In the genomic region with DNA sequence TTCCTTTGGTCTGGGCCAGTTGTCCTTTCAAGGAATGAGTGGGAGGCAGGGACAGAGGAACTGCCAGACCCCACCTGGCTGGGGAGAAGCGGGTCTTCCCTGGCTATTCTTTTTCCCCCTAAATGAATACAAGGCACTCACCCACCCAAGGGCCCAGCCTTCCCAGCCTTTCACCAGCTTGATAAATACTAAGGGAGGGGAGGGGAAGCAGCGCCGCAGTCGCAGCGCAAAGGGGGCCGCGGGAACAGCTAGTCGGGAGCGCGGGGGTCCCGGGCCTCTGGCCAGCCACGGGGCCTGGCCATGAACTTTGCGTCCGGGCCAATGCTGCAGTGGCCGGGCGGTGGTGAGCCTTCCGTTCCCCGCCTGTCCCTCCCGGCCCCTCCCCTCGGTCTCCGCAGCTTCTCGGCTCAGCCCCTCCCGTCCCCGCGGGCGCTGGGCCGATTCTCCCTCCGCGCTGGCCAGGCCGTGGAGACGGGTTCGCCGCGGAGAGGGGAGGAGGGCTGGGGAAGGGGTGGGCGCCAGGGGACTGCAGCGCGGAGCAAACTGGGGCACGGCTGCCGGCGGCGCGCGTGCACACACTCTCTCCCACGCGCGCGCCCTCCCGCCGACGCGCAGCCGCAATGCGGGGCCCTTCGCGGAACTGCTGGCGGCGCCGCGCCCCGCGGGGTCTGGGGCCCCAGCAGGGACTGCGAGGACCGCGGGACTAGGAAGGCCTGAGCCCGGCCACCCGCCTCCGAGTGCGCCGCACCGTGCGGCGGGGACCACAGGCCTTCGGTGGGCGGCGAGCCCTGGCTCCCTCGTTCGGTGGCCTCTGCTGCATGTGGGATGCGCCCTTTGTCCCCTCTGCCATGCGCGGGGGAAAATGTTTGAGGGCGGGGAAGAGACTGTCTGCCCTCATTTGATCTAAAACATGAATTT, we compare ENCODE assay signal across 8 cellular contexts.
DNase-seq lines count a peak whose midpoint lies in the region; FAIRE-seq and TF ChIP-seq lines count a peak whose summit lies in the region.

No MANE protein-coding gene starts in this region.

- H3K4me3 Mint-ChIP-seq in activated CD4-positive, alpha-beta memory T cell treated with anti-CD3 and anti-CD28 coated beads for 36 hours = peak overlapping the region; percentile 68

- CTCF ChIA-PET in activated CD4-positive, alpha-beta memory T cell treated with anti-CD3 and anti-CD28 coated beads for 36 hours (lab: Charles Lee) = interaction anchor here (6.2 to 7.0 kb wide), 2 partner anchors 11 to 72 kb away, joined by 38 to 70 read pairs; no protein-coding TSS in a partner anchor

- H3K27ac Mint-ChIP-seq in activated CD4-positive, alpha-beta memory T cell treated with anti-CD3 and anti-CD28 coated beads for 36 hours = no peak overlapping the region

- POLR2A ChIA-PET in activated CD4-positive, alpha-beta memory T cell treated with anti-CD3 and anti-CD28 coated beads for 36 hours (lab: Charles Lee) = no interaction called here

- FAIRE-seq in GM12891 (lab: Jason Lieb, UNC) = no peak

- H3K36me3 Mint-ChIP-seq in activated CD4-positive, alpha-beta memory T cell treated with anti-CD3 and anti-CD28 coated beads for 36 hours = no peaks in the 10 kb centered on the region

- TF ChIP-seq POLR2A in GM12891 (IDR thresholded peaks at IDR 0.05; ENCODE audit: low read depth, low read length) = no peak

- H3K4me1 Mint-ChIP-seq in activated CD4-positive, alpha-beta memory T cell treated with anti-CD3 and anti-CD28 coated beads for 36 hours (ENCODE audit: low read depth) = no peaks in the 10 kb centered on the region

- DNase-seq in DMS79 (lab: John Stamatoyannopoulos, UW) = peak; percentile 61
- peak; percentile 71 for DNase-seq in NCI-H146 (lab: John Stamatoyannopoulos, UW)
- peak; percentile 35 for DNase-seq in activated CD4-positive, alpha-beta memory T cell treated with anti-CD3 and anti-CD28 coated beads for 36 hours
- peak; percentile 21 for DNase-seq in effector CD8-positive, alpha-beta T cell (lab: John Stamatoyannopoulos, UW)
- peak; percentile 39 to 52 for DNase-seq in lung microvascular endothelial cell (ENCODE audit: low read depth in 2 of 2)
- DNase-seq in stimulated activated CD4-positive, alpha-beta T cell treated with anti-CD3 and anti-CD28 coated beads, TNF-alpha, amount 100 ng/mL, for 4 hours (ENCODE audit: low read depth in 3 of 3) = peak; percentile 7 to 48 (median 30)
- DNase-seq in cortex of kidney (lab: John Stamatoyannopoulos, UW) = no peak
- no peak for DNase-seq in GM12891 (ENCODE audit: insufficient read length, low spot score)

- peaks cover 3% of the 10 kb centered on the region for H3K27me3 Mint-ChIP-seq in activated CD4-positive, alpha-beta memory T cell treated with anti-CD3 and anti-CD28 coated beads for 36 hours

- H3K9me3 Mint-ChIP-seq in activated CD4-positive, alpha-beta memory T cell treated with anti-CD3 and anti-CD28 coated beads for 36 hours = no peaks in the 10 kb centered on the region

- intact Hi-C loops in activated CD4-positive, alpha-beta memory T cell treated with anti-CD3 and anti-CD28 coated beads for 36 hours (cut with micrococcal nuclease) = no loop called here

TF ChIP-seq in GM12891, 5 proteins besides CTCF, POLR2A, EP300 and RAD21:
- TF ChIP-seq POU2F2 (IDR thresholded peaks at IDR 0.05; ENCODE audit: low read depth, low read length) (no peak), SPI1 (IDR thresholded peaks at IDR 0.05; ENCODE audit: low read depth, low read length) (no peak), TAF1 (IDR thresholded peaks at IDR 0.05; ENCODE audit: low read depth, low read length) (no peak), PAX5 (IDR thresholded peaks at IDR 0.05; ENCODE audit: insufficient read depth, low read length, severe bottlenecking) (no peak), POLR2AphosphoS5 (IDR thresholded peaks at IDR 0.05; ENCODE audit: low read depth, low read length) (no peak)

Comparison
In these comparisons a context has a peak if more than half of its experiments do, and no peak if none do; other contexts are left out.
1. DNase-seq: peak in DMS79 (single experiment), NCI-H146 (single experiment), activated CD4-positive, alpha-beta memory T cell treated with anti-CD3 and anti-CD28 coated beads for 36 hours (single experiment), effector CD8-positive, alpha-beta T cell (single experiment), lung microvascular endothelial cell (2 of 2) and stimulated activated CD4-positive, alpha-beta T cell treated with anti-CD3 and anti-CD28 coated beads, TNF-alpha, amount 100 ng/mL, for 4 hours (3 of 3); none in cortex of kidney (single experiment) and GM12891 (single experiment).